ENCODE assay signal across 10 cellular contexts in the genomic region with DNA sequence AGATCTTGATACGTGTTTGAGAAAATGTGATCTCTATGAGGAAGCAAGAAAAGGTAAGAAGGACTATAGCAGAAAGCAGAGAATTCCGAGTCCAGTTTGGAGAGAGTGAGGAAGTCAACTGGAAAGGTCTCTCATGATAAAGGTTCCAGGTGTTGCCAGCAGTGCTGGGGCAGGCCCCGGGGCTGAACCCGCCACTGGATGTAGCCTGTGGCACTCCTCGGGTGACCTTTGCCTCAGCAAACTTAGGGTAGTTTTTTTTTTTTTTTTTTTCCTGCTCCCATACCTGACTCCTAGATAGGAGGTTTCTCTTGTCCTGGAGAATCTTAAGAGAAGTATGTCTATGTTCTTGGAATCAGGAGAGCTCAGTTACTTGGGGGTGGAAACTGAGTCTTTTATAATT.
"Had no signal": no experiment of that assay in that cellular context is flagged by ENCODE, and none has a peak within 500 bp of the region (broad histone marks: within the 10 kb centered on the region; RNA-seq: fewer than 3 reads in every experiment).

No MANE protein-coding gene starts in this region.

- H3K4me1 ChIP-seq: vagina had no signal

- H3K27me3 Mint-ChIP-seq: activated naive CD8-positive, alpha-beta T cell treated with anti-CD3 and anti-CD28 coated beads, Interleukin-2, amount 50 U/mL, for 24 hours had no signal

- H3K4me3 Mint-ChIP-seq: activated naive CD8-positive, alpha-beta T cell treated with anti-CD3 and anti-CD28 coated beads, Interleukin-2, amount 50 U/mL, for 24 hours; endodermal cell had no signal

- H3K27ac Mint-ChIP-seq: activated naive CD8-positive, alpha-beta T cell treated with anti-CD3 and anti-CD28 coated beads, Interleukin-2, amount 50 U/mL, for 24 hours; endodermal cell had no signal

- H3K4me1 Mint-ChIP-seq: activated naive CD8-positive, alpha-beta T cell treated with anti-CD3 and anti-CD28 coated beads, Interleukin-2, amount 50 U/mL, for 24 hours had no signal

- H3K4me3 ChIP-seq: heart right ventricle, left ventricle myocardium inferior, spleen, tibial artery, vagina had no signal

- H3K9me3 Mint-ChIP-seq: activated naive CD8-positive, alpha-beta T cell treated with anti-CD3 and anti-CD28 coated beads, Interleukin-2, amount 50 U/mL, for 24 hours; endodermal cell had no signal

- H3K27me3 ChIP-seq: heart right ventricle, spleen, tibial artery, vagina had no signal

- H3K27ac ChIP-seq: heart right ventricle, left ventricle myocardium inferior, spleen, tibial artery, vagina had no signal

- DNase-seq: activated CD4-positive, alpha-beta T cell treated with anti-CD3 and anti-CD28 coated beads, Interleukin-2, amount 50 U/mL, for 1 hour; activated gamma-delta T cell; activated naive CD8-positive, alpha-beta T cell treated with anti-CD3 and anti-CD28 coated beads, Interleukin-2, amount 50 U/mL, for 24 hours; endodermal cell; heart right ventricle; left ventricle myocardium inferior; mesenchymal stem cell; spleen; tibial artery had no signal

- H3K9me3 ChIP-seq: heart right ventricle, left ventricle myocardium inferior, spleen, tibial artery, vagina had no signal

- ATAC-seq: activated naive CD8-positive, alpha-beta T cell treated with anti-CD3 and anti-CD28 coated beads, Interleukin-2, amount 50 U/mL, for 24 hours; heart right ventricle had no signal
